In the genomic region with DNA sequence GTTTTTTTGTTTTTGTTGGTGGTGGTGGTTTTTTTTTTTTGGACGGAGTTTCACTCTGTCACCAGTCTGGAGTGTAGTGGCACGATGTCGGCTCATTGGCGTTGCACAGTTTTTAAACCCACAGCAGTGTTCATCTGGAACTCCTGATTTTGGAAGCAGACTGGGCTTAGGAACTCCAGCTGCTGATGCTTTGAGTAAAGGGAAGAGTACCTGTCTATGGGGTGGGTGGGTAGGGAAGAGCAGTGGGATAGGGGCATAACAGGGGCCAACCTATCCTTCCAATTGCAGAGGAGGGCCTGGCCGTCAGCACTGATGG, we compare ENCODE assay signal across 8 cellular contexts. TPM values are rescaled to one million over a fixed set of nuclear protein-coding genes. Genes with fewer than 3 reads are reported as not detected.
DNase-seq lines count a peak whose midpoint lies in the region; ATAC-seq and TF ChIP-seq lines count a peak whose summit lies in the region.
"Had no signal": no experiment of that assay in that cellular context is flagged by ENCODE, and none has a peak within 500 bp of the region (broad histone marks: within the 10 kb centered on the region; RNA-seq: fewer than 3 reads in every experiment).

No MANE protein-coding gene starts in this region.

- intact Hi-C loops in dorsolateral prefrontal cortex (cut with DNase I): no loop called here

- H3K4me3 Mint-ChIP-seq in T-helper 17 cell: peak overlapping the region; percentile 98
- peak overlapping the region; percentile 99 for H3K4me3 Mint-ChIP-seq in stimulated activated effector memory CD8-positive, alpha-beta T cell treated with anti-CD3 and anti-CD28 coated beads, Interleukin-12 subunit alpha, Interleukin-12 subunit beta, amount 100 ng/mL, for 72 hours

- no peak for DNase-seq in T-helper 17 cell
- no peak for DNase-seq in fibroblast of mammary gland (ENCODE audit: low read depth)
- DNase-seq in stimulated activated effector memory CD8-positive, alpha-beta T cell treated with anti-CD3 and anti-CD28 coated beads, Interleukin-12 subunit alpha, Interleukin-12 subunit beta, amount 100 ng/mL, for 72 hours (ENCODE audit: low spot score in 2 of 2): peak in 1 of 2 donors; percentile 70
- no peak for DNase-seq in amygdala (lab: John Stamatoyannopoulos, UW)
- DNase-seq in dorsolateral prefrontal cortex: no peak
- DNase-seq: NCI-H2081 treated with DMSO at 0.1 percent for 48 hours had no signal

- H3K4me1 Mint-ChIP-seq in T-helper 17 cell: peaks cover 60% of the 10 kb centered on the region
- peaks cover 60% of the 10 kb centered on the region for H3K4me1 Mint-ChIP-seq in stimulated activated effector memory CD8-positive, alpha-beta T cell treated with anti-CD3 and anti-CD28 coated beads, Interleukin-12 subunit alpha, Interleukin-12 subunit beta, amount 100 ng/mL, for 72 hours

- H3K27me3 ChIP-seq in dorsolateral prefrontal cortex: peaks cover 0 to 66% (median 31%) of the 10 kb centered on the region in 45 donors

- no peak for ATAC-seq in T-helper 17 cell
- ATAC-seq in stimulated activated effector memory CD8-positive, alpha-beta T cell treated with anti-CD3 and anti-CD28 coated beads, Interleukin-12 subunit alpha, Interleukin-12 subunit beta, amount 100 ng/mL, for 72 hours: no peak
- no peak for ATAC-seq in esophagus mucosa

- no peak for TF ChIP-seq CTCF in GM12875 (IDR thresholded peaks at IDR 0.05; ENCODE audit: borderline replicate concordance, insufficient read depth, low read depth, low read length)
- TF ChIP-seq CTCF in fibroblast of mammary gland (conservative IDR thresholded peaks at IDR 0.05; ENCODE audit: control insufficient read depth, insufficient read depth, low read depth, low read length): no peak
- TF ChIP-seq CTCF in dorsolateral prefrontal cortex (IDR thresholded peaks at IDR 0.05 in 54 of 56, conservative IDR thresholded peaks at IDR 0.05 in 2 of 56; ENCODE audit: low read depth in 1 of 56, partially characterized antibody in 56 of 56): no peak

- no peaks in the 10 kb centered on the region for H3K27me3 Mint-ChIP-seq in T-helper 17 cell

- no peaks in the 10 kb centered on the region for H3K36me3 Mint-ChIP-seq in T-helper 17 cell (ENCODE audit: low read depth)
- peaks cover 66% of the 10 kb centered on the region for H3K36me3 Mint-ChIP-seq in stimulated activated effector memory CD8-positive, alpha-beta T cell treated with anti-CD3 and anti-CD28 coated beads, Interleukin-12 subunit alpha, Interleukin-12 subunit beta, amount 100 ng/mL, for 72 hours

- H3K27ac Mint-ChIP-seq in T-helper 17 cell: peak overlapping the region; percentile 98
- peak overlapping the region; percentile 98 for H3K27ac Mint-ChIP-seq in stimulated activated effector memory CD8-positive, alpha-beta T cell treated with anti-CD3 and anti-CD28 coated beads, Interleukin-12 subunit alpha, Interleukin-12 subunit beta, amount 100 ng/mL, for 72 hours

- no peak overlapping the region for H3K27ac ChIP-seq in dorsolateral prefrontal cortex

- H3K4me3 ChIP-seq in GM12875 (ENCODE audit: low read depth, low read length) (peak overlapping the region; percentile 96), fibroblast of mammary gland (ENCODE audit: control insufficient read depth, low read depth, low read length) (peak overlapping the region; percentile 71), dorsolateral prefrontal cortex (peak overlapping the region in 12 of 59 donors; percentile 57 to 80 (median 70))

- H3K9me3 ChIP-seq in T-helper 17 cell (ENCODE audit: control insufficient read depth, low read length, poor library complexity, severe bottlenecking): no peaks in the 10 kb centered on the region

- no peaks in the 10 kb centered on the region for H3K9me3 Mint-ChIP-seq in stimulated activated effector memory CD8-positive, alpha-beta T cell treated with anti-CD3 and anti-CD28 coated beads, Interleukin-12 subunit alpha, Interleukin-12 subunit beta, amount 100 ng/mL, for 72 hours

RNA-seq across cellular contexts. Expression of gene CD99, which starts 2.0 kb away (rescaled TPM):
- 100 to 1,000 TPM; 227 to 275 TPM for total RNA-seq in T-helper 17 cell
- 100 TPM for total RNA-seq in esophagus mucosa
- total RNA-seq in dorsolateral prefrontal cortex: 100 to 1,000 TPM in 18 of 120 experiments, 10 to 100 TPM in 102; 27.0 to 172 (median 63.6) TPM

RNA-seq across cellular contexts. Expression of gene XG, which starts 58.8 kb away (rescaled TPM):
- total RNA-seq in T-helper 17 cell (under 1 TPM in 1 of 2 donors, not detected in 1; 0.34 TPM), esophagus mucosa (14.2 TPM), dorsolateral prefrontal cortex (1 to 10 TPM in 1 of 120 experiments, under 1 TPM in 20, not detected in 99; 0.16 to 1.3 (median 0.22) TPM)
